Comparison of ENCODE assay signal across 7 cellular contexts in the genomic region with DNA sequence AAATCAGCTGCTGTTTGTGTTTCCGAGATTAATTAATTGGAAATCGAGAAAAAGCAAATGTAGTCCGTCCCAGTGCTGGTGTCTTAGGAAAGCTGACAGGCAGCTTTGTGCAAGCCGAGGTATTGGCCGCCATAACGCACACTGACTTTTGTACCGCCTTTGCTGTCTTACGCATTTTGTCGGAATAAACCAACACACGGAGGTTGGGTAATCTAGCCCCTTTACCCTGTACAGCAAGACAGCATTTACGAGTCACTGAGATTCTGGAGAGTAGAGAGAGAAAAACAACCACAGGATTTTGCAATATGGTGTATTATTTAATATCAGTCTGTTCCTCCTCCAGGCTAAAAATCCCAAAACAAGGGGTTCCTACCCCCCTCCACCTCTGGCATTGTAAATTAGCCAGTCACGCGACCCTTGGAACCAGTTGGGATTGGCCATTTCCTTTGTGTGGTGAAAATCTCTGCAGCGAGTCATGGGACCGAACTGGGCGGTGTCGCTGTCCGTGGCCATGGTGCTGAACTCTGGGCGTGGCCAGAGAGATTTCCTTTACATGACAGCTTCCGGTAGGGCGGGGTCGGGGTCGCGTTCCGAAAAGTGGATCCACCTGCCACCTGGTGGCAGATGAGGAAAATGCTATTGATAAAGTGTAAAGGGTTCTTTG. TPM values are rescaled to one million over a fixed set of nuclear protein-coding genes. Genes with fewer than 3 reads are reported as not detected.
DNase-seq lines count a peak whose midpoint lies in the region; ATAC-seq, FAIRE-seq and TF ChIP-seq lines count a peak whose summit lies in the region.

No MANE protein-coding gene starts in this region.

- DNase-seq in GM18507 (ENCODE audit: extremely low spot score, insufficient read length, low read depth) (peak; percentile 30), NOMO-1 treated with dmso at 0.1 percent for 144 hours (lab: John Stamatoyannopoulos, UW; ENCODE audit: unreplicated experiment) (peak; percentile 24), activated T-cell treated with anti-CD3 and anti-CD28 coated beads for 24 hours (ENCODE audit: low read depth) (peak; percentile 55), mucosa of descending colon (peak; percentile 74 to 81 (median 78))
- peak; percentile 0 to 10 for DNase-seq in stimulated activated CD8-positive, alpha-beta memory T cell treated with anti-CD3 and anti-CD28 coated beads, Interleukin-7, amount 100 ng/mL, for 1 hour (ENCODE audit: low read depth in 2 of 2)

- H3K9me3 ChIP-seq in HUES6 (ENCODE audit: control insufficient read depth, insufficient read depth, low read depth, low read length): no peaks in the 10 kb centered on the region
- peaks cover 8% of the 10 kb centered on the region for H3K9me3 ChIP-seq in mucosa of descending colon

- ATAC-seq in esophagus mucosa: peak; percentile 86
- ATAC-seq in mucosa of descending colon: peak; percentile 93

- H3K27ac ChIP-seq in HUES6 (ENCODE audit: low read depth, low read length): peak overlapping the region; percentile 99

- H3K36me3 ChIP-seq in HUES6 (ENCODE audit: control insufficient read depth, insufficient read depth, low read length): no peaks in the 10 kb centered on the region
- H3K36me3 ChIP-seq in mucosa of descending colon (ENCODE audit: low read depth): no peaks in the 10 kb centered on the region

- peak overlapping the region; percentile 79 for H3K4me3 ChIP-seq in HUES6 (ENCODE audit: low read depth, low read length)
- H3K4me3 ChIP-seq in mucosa of descending colon: no peak overlapping the region

- intact Hi-C loops in mucosa of descending colon (cut with DNase I, micrococcal nuclease): no loop called here

- FAIRE-seq in GM18507 (lab: Jason Lieb, UNC): peak; percentile 24

- no peak for TF ChIP-seq CTCF in mucosa of descending colon (IDR thresholded peaks at IDR 0.05)

- H3K4me1 ChIP-seq in HUES6 (ENCODE audit: control insufficient read depth, insufficient read depth, low read length): peaks cover 19% of the 10 kb centered on the region
- no peaks in the 10 kb centered on the region for H3K4me1 ChIP-seq in mucosa of descending colon (ENCODE audit: low read depth)

- peak overlapping the region; percentile 92 for H3K9ac ChIP-seq in HUES6 (ENCODE audit: low read length)

- H3K27me3 ChIP-seq in HUES6 (ENCODE audit: control insufficient read depth, insufficient read depth, low read length): 0 out of 2 replicates have a peak, but pooled peaks cover 5% of the 10 kb centered on the region

RNA-seq across cellular contexts. Expression of gene PCDHB1, which starts 10.3 kb away (rescaled TPM):
- total RNA-seq in esophagus mucosa (not detected), mucosa of descending colon (under 1 TPM in 1 of 3 donors, not detected in 2; 0.25 TPM)

RNA-seq across cellular contexts. Expression of gene PCDHB2, which starts 53.5 kb away (rescaled TPM):
- 2.2 TPM for total RNA-seq in esophagus mucosa
- 1 to 10 TPM in 2 of 3 donors, under 1 TPM in 1; 0.82 to 5.5 (median 1.1) TPM for total RNA-seq in mucosa of descending colon

RNA-seq across cellular contexts. Expression of gene PCDHB3, which starts 59.4 kb away (rescaled TPM):
- total RNA-seq in esophagus mucosa (0.52 TPM), mucosa of descending colon (1 to 10 TPM in 1 of 3 donors, under 1 TPM in 2; 0.58 to 1.9 (median 0.90) TPM)

Comparison
In these comparisons a context has a peak if more than half of its experiments do, and no peak if none do; other contexts are left out.
1. DNase-seq: peak in every context shown above with its lines; median percentile 78 in mucosa of descending colon; 55 in activated T-cell treated with anti-CD3 and anti-CD28 coated beads for 24 hours; 30 in GM18507; 24 in NOMO-1 treated with dmso at 0.1 percent for 144 hours; 5 in stimulated activated CD8-positive, alpha-beta memory T cell treated with anti-CD3 and anti-CD28 coated beads, Interleukin-7, amount 100 ng/mL, for 1 hour.